ENCODE assay signal across 18 cellular contexts in the genomic region with DNA sequence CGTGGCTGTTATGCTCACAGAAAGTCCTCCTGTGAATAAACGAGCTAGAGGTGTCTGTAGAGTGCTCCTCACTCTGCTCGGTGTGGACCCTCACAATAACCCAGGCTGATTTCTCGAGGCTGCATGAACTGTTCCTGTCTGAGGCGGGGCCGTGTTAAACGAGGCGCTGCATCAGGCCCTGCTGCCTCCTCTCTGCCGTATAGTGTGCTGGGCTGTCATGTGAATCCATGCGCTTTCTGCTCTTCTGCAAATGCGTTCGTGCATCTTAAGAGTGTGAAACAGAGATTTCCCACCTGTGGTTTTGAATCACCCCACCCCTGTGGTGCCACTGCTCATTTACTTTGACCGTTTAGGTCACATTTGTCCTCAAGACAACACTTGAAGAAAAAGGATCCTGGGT.
"Had no signal": no experiment of that assay in that cellular context is flagged by ENCODE, and none has a peak within 500 bp of the region (broad histone marks: within the 10 kb centered on the region; RNA-seq: fewer than 3 reads in every experiment).

No MANE protein-coding gene starts in this region.

- H3K4me3 Mint-ChIP-seq: activated CD4-positive, alpha-beta T cell treated with anti-CD3 and anti-CD28 coated beads, Interleukin-2, amount 10 ng/mL, durations not matched to agents 24 days and 14 days; activated naive CD4-positive, alpha-beta T cell treated with anti-CD3 and anti-CD28 coated beads, Interleukin-2, amount 50 U/mL, for 24 hours; naive thymus-derived CD4-positive, alpha-beta T cell; stimulated activated naive CD8-positive, alpha-beta T cell treated with anti-CD3 and anti-CD28 coated beads, Interleukin-15, Interleukin-2, amounts not matched to agents 100 ng/mL and 50 ng/mL, for 24 hours had no signal

- H3K27ac Mint-ChIP-seq: activated CD4-positive, alpha-beta T cell treated with anti-CD3 and anti-CD28 coated beads, Interleukin-2, amount 10 ng/mL, durations not matched to agents 24 days and 14 days; activated naive CD4-positive, alpha-beta T cell treated with anti-CD3 and anti-CD28 coated beads, Interleukin-2, amount 50 U/mL, for 24 hours; activated T-helper 2 cell treated with anti-CD3 and anti-CD28 coated beads, Interferon-gamma antibody, Interleukin-2, Interleukin-4, amounts not matched to agents 10 μg/mL and 5 μg/mL and 100 μg/mL, durations not matched to agents 14 hours and 24 hours and 36 hours; stimulated activated naive CD8-positive, alpha-beta T cell treated with anti-CD3 and anti-CD28 coated beads, Interleukin-15, Interleukin-2, amounts not matched to agents 100 ng/mL and 50 ng/mL, for 24 hours had no signal

- H3K4me1 Mint-ChIP-seq: activated CD4-positive, alpha-beta T cell treated with anti-CD3 and anti-CD28 coated beads, Interleukin-2, amount 10 ng/mL, durations not matched to agents 24 days and 14 days; activated naive CD4-positive, alpha-beta T cell treated with anti-CD3 and anti-CD28 coated beads, Interleukin-2, amount 50 U/mL, for 24 hours; naive thymus-derived CD4-positive, alpha-beta T cell had no signal

- H3K9me3 ChIP-seq: body of pancreas, lower lobe of right lung, spleen, upper lobe of left lung had no signal

- H3K27ac ChIP-seq: body of pancreas, epithelial cell of prostate, lower lobe of right lung, spleen, upper lobe of left lung, WERI-Rb-1 had no signal

- H3K4me1 ChIP-seq: lower lobe of right lung, spleen, upper lobe of left lung had no signal

- H3K4me3 ChIP-seq: body of pancreas, lower lobe of right lung, spleen, upper lobe of left lung had no signal

- H3K9me3 Mint-ChIP-seq: activated CD4-positive, alpha-beta T cell treated with anti-CD3 and anti-CD28 coated beads, Interleukin-2, amount 10 ng/mL, durations not matched to agents 24 days and 14 days; activated naive CD4-positive, alpha-beta T cell treated with anti-CD3 and anti-CD28 coated beads, Interleukin-2, amount 50 U/mL, for 24 hours; activated T-helper 2 cell treated with anti-CD3 and anti-CD28 coated beads, Interferon-gamma antibody, Interleukin-2, Interleukin-4, amounts not matched to agents 10 μg/mL and 5 μg/mL and 100 μg/mL, durations not matched to agents 14 hours and 24 hours and 36 hours; naive thymus-derived CD4-positive, alpha-beta T cell; stimulated activated naive CD8-positive, alpha-beta T cell treated with anti-CD3 and anti-CD28 coated beads, Interleukin-15, Interleukin-2, amounts not matched to agents 100 ng/mL and 50 ng/mL, for 24 hours had no signal

- H3K27me3 ChIP-seq: body of pancreas, spleen, upper lobe of left lung had no signal

- ATAC-seq: body of pancreas; naive thymus-derived CD4-positive, alpha-beta T cell had no signal

- H3K27me3 Mint-ChIP-seq: activated CD4-positive, alpha-beta T cell treated with anti-CD3 and anti-CD28 coated beads, Interleukin-2, amount 10 ng/mL, durations not matched to agents 24 days and 14 days; activated naive CD4-positive, alpha-beta T cell treated with anti-CD3 and anti-CD28 coated beads, Interleukin-2, amount 50 U/mL, for 24 hours; naive thymus-derived CD4-positive, alpha-beta T cell; stimulated activated naive CD8-positive, alpha-beta T cell treated with anti-CD3 and anti-CD28 coated beads, Interleukin-15, Interleukin-2, amounts not matched to agents 100 ng/mL and 50 ng/mL, for 24 hours had no signal

- DNase-seq: activated CD4-positive, alpha-beta T cell treated with anti-CD3 and anti-CD28 coated beads, Interleukin-2, amount 10 ng/mL, durations not matched to agents 24 days and 14 days; activated T-cell treated with anti-CD3 and anti-CD28 coated beads for 4 hours; body of pancreas; central memory CD4-positive, alpha-beta T cell; effector memory CD4-positive, alpha-beta T cell; lower lobe of right lung; naive thymus-derived CD4-positive, alpha-beta T cell; posterior cingulate gyrus; right cardiac atrium; spleen; stimulated activated CD4-positive, alpha-beta T cell treated with anti-CD3 and anti-CD28 coated beads, Interleukin-1b, Interleukin-23, amount 100 ng/mL, for 48 hours; T-helper 1 cell; upper lobe of left lung had no signal
